Comparison of ENCODE assay signal across 9 cellular contexts in the genomic region with DNA sequence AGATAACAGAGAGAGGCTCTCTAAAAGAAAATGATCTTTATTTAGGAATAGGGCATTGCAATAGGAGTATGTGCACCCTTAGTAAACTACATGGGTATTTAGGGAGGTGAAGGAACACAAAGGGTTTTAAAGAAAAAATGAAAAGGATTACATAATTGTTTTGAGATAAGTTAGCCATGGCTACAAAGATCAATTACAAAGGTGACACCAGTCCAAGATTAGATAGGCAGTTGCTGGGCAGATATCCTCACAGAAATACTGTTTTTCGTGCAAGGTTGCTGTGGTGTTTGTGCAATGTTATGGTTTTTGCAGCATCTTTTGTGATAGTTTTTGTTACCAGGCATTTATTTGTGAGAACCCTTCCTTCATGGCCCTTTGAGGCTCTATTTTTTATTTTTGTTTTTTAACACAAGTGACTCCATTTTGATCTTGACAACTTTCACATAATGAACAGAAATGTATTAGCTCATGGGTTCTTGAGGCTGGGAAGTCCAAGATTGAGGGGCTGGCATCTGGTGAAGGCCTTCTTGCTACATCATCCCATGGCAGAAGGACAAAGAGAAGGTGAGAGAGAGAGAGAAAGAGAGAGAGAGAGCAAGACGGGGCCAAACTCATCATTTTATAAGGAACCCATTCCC. TPM values are rescaled to one million over a fixed set of nuclear protein-coding genes. Genes with fewer than 3 reads are reported as not detected.
"Had no signal": no experiment of that assay in that cellular context is flagged by ENCODE, and none has a peak within 500 bp of the region (broad histone marks: within the 10 kb centered on the region; RNA-seq: fewer than 3 reads in every experiment).

No MANE protein-coding gene starts in this region.

- H3K9ac ChIP-seq: KMS-11 had no signal

- H3K4me1 Mint-ChIP-seq: IgD-negative memory B cell had no signal

- DNase-seq: IMR-90, KBM-7, KG1 had no signal

- H3K27ac ChIP-seq: HL-60, KMS-11 had no signal

- H3K4me2 ChIP-seq: KMS-11 had no signal

- H3K27ac Mint-ChIP-seq: IgD-negative memory B cell had no signal

- H3K4me3 Mint-ChIP-seq: IgD-negative memory B cell had no signal

- FAIRE-seq: HTR-8/SVneo had no signal

- H3K9me3 Mint-ChIP-seq: IgD-negative memory B cell had no signal

RNA-seq across cellular contexts. Expression of a gene that starts 32.5 kb away (rescaled TPM):
- total RNA-seq: HT-29, HT1080, IMR-90 had no signal
- polyA plus RNA-seq: IgD-negative memory B cell, IMR-90 had no signal
